ENCODE assay signal across 1 cellular context in genomic region chr3:196694202-196694638, GRCh38.
TF ChIP-seq lines count a peak whose summit lies in the region.

No MANE protein-coding gene starts in this region.

TF ChIP-seq in H1, 55 proteins besides CTCF, POLR2A, EP300 and RAD21:
- TF ChIP-seq NRF1 (IDR thresholded peaks at IDR 0.05; ENCODE audit: low read depth, low read length) (no peak), CTBP2 (IDR thresholded peaks at IDR 0.05; ENCODE audit: borderline replicate concordance, insufficient read depth, insufficient read length, low read length) (no peak), ATF2 (IDR thresholded peaks at IDR 0.05; ENCODE audit: low read length) (no peak), SP2 (IDR thresholded peaks at IDR 0.05; ENCODE audit: low read length) (no peak), SRF (IDR thresholded peaks at IDR 0.05; ENCODE audit: low read depth, low read length) (no peak), HDAC2 (IDR thresholded peaks at IDR 0.05; ENCODE audit: borderline replicate concordance in 1 of 2, low read depth in 2 of 2, low read length in 2 of 2) (no peak), BRCA1 (IDR thresholded peaks at IDR 0.05; ENCODE audit: low read depth, low read length) (no peak), ASH2L (IDR thresholded peaks at IDR 0.05; ENCODE audit: low read length) (no peak), KDM5A (IDR thresholded peaks at IDR 0.05; ENCODE audit: low read length) (no peak), E2F6 (IDR thresholded peaks at IDR 0.05) (no peak), SP1 (IDR thresholded peaks at IDR 0.05; ENCODE audit: low read depth, low read length) (no peak), SAP30 (IDR thresholded peaks at IDR 0.05; ENCODE audit: insufficient read depth, insufficient replicate concordance, low read length) (no peak), CBX8 (IDR thresholded peaks at IDR 0.05; ENCODE audit: borderline replicate concordance, low read depth, low read length) (no peak), CHD2 (IDR thresholded peaks at IDR 0.05; ENCODE audit: low read length) (no peak), RNF2 (IDR thresholded peaks at IDR 0.05; ENCODE audit: borderline replicate concordance, low read depth, low read length, missing control alignments, poor library complexity, severe bottlenecking) (no peak), ATF3 (IDR thresholded peaks at IDR 0.05; ENCODE audit: insufficient read depth, low read depth, low read length) (no peak)
